ENCODE assay signal across 8 cellular contexts in genomic region chr6:129491436-129491835, GRCh38.
DNase-seq lines count a peak whose midpoint lies in the region; TF ChIP-seq lines count a peak whose summit lies in the region.

No MANE protein-coding gene starts in this region.

- no peaks in the 10 kb centered on the region for H3K9me3 Mint-ChIP-seq in T-helper 1 cell treated with Interleukin-12 subunit alpha and Interleukin-12 subunit beta and Interleukin-4 antibody, amounts not matched to agents 30 μg/mL and 1 μg/mL, for 36 hours

- peak overlapping the region; percentile 71; the same call in 1 of the 2 replicates for H2AFZ ChIP-seq in PC-9

- CTCF ChIA-PET in PC-9 (lab: Charles Lee) = no interaction called here

- no peak for TF ChIP-seq POLR2A in esophagus squamous epithelium (IDR thresholded peaks at IDR 0.05)
- no peak for TF ChIP-seq POLR2A in suprapubic skin (IDR thresholded peaks at IDR 0.05)

- H3K4me3 Mint-ChIP-seq in T-helper 1 cell treated with Interleukin-12 subunit alpha and Interleukin-12 subunit beta and Interleukin-4 antibody, amounts not matched to agents 30 μg/mL and 1 μg/mL, for 36 hours = peak overlapping the region; percentile 56

- POLR2A ChIA-PET in PC-9 (lab: Charles Lee; ENCODE audit: unreplicated experiment) = interaction anchor here (0.6 to 0.7 kb wide), 3 partner anchors 90 to 859 kb away, joined by 3 to 17 read pairs (median 4); no protein-coding TSS in a partner anchor

- no peaks in the 10 kb centered on the region for H3K27me3 Mint-ChIP-seq in T-helper 1 cell treated with Interleukin-12 subunit alpha and Interleukin-12 subunit beta and Interleukin-4 antibody, amounts not matched to agents 30 μg/mL and 1 μg/mL, for 36 hours (ENCODE audit: low read depth)

- DNase-seq in T-helper 1 cell = no peak
- DNase-seq in PC-9 = no peak
- no peak for DNase-seq in esophagus squamous epithelium (lab: John Stamatoyannopoulos, UW)
- no peak for DNase-seq in suprapubic skin (ENCODE audit: low spot score in 2 of 2)
- no peak for DNase-seq in NCI-H748 treated with DMSO at 0.1 percent for 48 hours (lab: John Stamatoyannopoulos, UW)
- no peak for DNase-seq in anterior cingulate cortex (lab: John Stamatoyannopoulos, UW)
- DNase-seq in stimulated activated CD4-positive, alpha-beta T cell treated with anti-CD3 and anti-CD28 coated beads, Interleukin-4, amount 100 ng/mL, for 24 hours = no peak

- peak overlapping the region; percentile 6; the same call in 1 of the 2 replicates for H3K4me3 ChIP-seq in PC-9
- H3K4me3 ChIP-seq in esophagus squamous epithelium = peak overlapping the region in 1 of 4 donors; percentile 57
- H3K4me3 ChIP-seq in suprapubic skin = peak overlapping the region; percentile 30

- H3K27ac ChIP-seq in PC-9 = peak overlapping the region; percentile 98
- peak overlapping the region; percentile 80 to 92 (median 91) for H3K27ac ChIP-seq in esophagus squamous epithelium
- peak overlapping the region; percentile 91 for H3K27ac ChIP-seq in suprapubic skin

- H3F3A ChIP-seq in PC-9 (ENCODE audit: insufficient read depth, low read depth) = peaks cover 27% of the 10 kb centered on the region

- TF ChIP-seq CTCF in PC-9 (conservative IDR thresholded peaks at IDR 0.05) (no peak), esophagus squamous epithelium (IDR thresholded peaks at IDR 0.05) (no peak), suprapubic skin (IDR thresholded peaks at IDR 0.05) (no peak)

- H3K4me1 ChIP-seq in PC-9 (replicated peaks; ENCODE audit: insufficient read depth) (peaks cover 35% of the 10 kb centered on the region), esophagus squamous epithelium (peaks cover 20 to 46% (median 21%) of the 10 kb centered on the region in 3 donors), suprapubic skin (peaks cover 27% of the 10 kb centered on the region)

- no TSS peak for BruUV-seq in PC-9 (replicated peaks; lab: Mats Ljungman, UMichigan)

- H3K4me1 Mint-ChIP-seq in T-helper 1 cell treated with Interleukin-12 subunit alpha and Interleukin-12 subunit beta and Interleukin-4 antibody, amounts not matched to agents 30 μg/mL and 1 μg/mL, for 36 hours (ENCODE audit: low read depth) = peaks cover 37% of the 10 kb centered on the region

- no peaks in the 10 kb centered on the region for H3K9me2 ChIP-seq in PC-9 (ENCODE audit: insufficient read depth)

- 75 to 80% methylated on average over 6 of the region's 6 CpGs for WGBS in esophagus squamous epithelium, 2 donors
- WGBS in suprapubic skin = 87% methylated on average over 6 of the region's 6 CpGs

- peak overlapping the region; percentile 60; the same call in 1 of the 2 replicates for H3K4me2 ChIP-seq in PC-9

- no peaks in the 10 kb centered on the region for H3K27me3 ChIP-seq in PC-9 (ENCODE audit: insufficient read depth, low read depth)
- H3K27me3 ChIP-seq in esophagus squamous epithelium = no peaks in the 10 kb centered on the region
- H3K27me3 ChIP-seq in suprapubic skin = no peaks in the 10 kb centered on the region

- peaks cover 34% of the 10 kb centered on the region for H3K9me3 ChIP-seq in PC-9 (ENCODE audit: insufficient read depth, low read depth)
- no peaks in the 10 kb centered on the region for H3K9me3 ChIP-seq in esophagus squamous epithelium
- no peaks in the 10 kb centered on the region for H3K9me3 ChIP-seq in suprapubic skin

- intact Hi-C loops in PC-9 (cut with micrococcal nuclease; ENCODE audit: unreplicated experiment) = loop anchor here (1.0 to 10.0 kb wide), 6 partner anchors 117 to 969 kb away; partner anchors contain the start of gene PTPRK
- intact Hi-C loops in esophagus squamous epithelium (cut with DNase I) = no loop called here

- H3K36me3 Mint-ChIP-seq in T-helper 1 cell treated with Interleukin-12 subunit alpha and Interleukin-12 subunit beta and Interleukin-4 antibody, amounts not matched to agents 30 μg/mL and 1 μg/mL, for 36 hours (ENCODE audit: low read depth) = peaks cover 3% of the 10 kb centered on the region

- H3K79me2 ChIP-seq in PC-9 (ENCODE audit: low read depth) = no peaks in the 10 kb centered on the region

- H4K20me1 ChIP-seq in PC-9 (ENCODE audit: insufficient read depth) = no peaks in the 10 kb centered on the region

- peak overlapping the region; percentile 90 for H3K27ac Mint-ChIP-seq in T-helper 1 cell treated with Interleukin-12 subunit alpha and Interleukin-12 subunit beta and Interleukin-4 antibody, amounts not matched to agents 30 μg/mL and 1 μg/mL, for 36 hours

- no peak for TF ChIP-seq EP300 in suprapubic skin (IDR thresholded peaks at IDR 0.05)

- H3K36me3 ChIP-seq in PC-9 (ENCODE audit: low read depth) = 0 out of 2 replicates have a peak, but pooled peaks cover 10% of the 10 kb centered on the region
- no peaks in the 10 kb centered on the region for H3K36me3 ChIP-seq in esophagus squamous epithelium
- H3K36me3 ChIP-seq in suprapubic skin = no peaks in the 10 kb centered on the region
